Comparison of ENCODE assay signal across 1 cellular context in genomic region chr12:130054803-130055202, GRCh38.
TF ChIP-seq lines count a peak whose summit lies in the region.

No MANE protein-coding gene starts in this region.

TF ChIP-seq in GM12878, 131 proteins besides CTCF, POLR2A, EP300 and RAD21:
- TF ChIP-seq RUNX3 (IDR thresholded peaks at IDR 0.05; ENCODE audit: low read length) (peak; percentile 8; the same call in 1 of the 2 replicates), RELB (IDR thresholded peaks at IDR 0.05; ENCODE audit: low read depth) (no peak), SIN3A (IDR thresholded peaks at IDR 0.05; ENCODE audit: low read depth, low read length) (no peak), NR2C2 (IDR thresholded peaks at IDR 0.05; ENCODE audit: borderline replicate concordance, control insufficient read depth, insufficient read length, low read depth) (no peak), RELA (IDR thresholded peaks at IDR 0.05; ENCODE audit: borderline replicate concordance, partially characterized antibody) (no peak)
